Comparison of ENCODE assay signal across 8 cellular contexts in genomic region chr5:14145356-14146334, GRCh38. TPM values are rescaled to one million over a fixed set of nuclear protein-coding genes. Genes with fewer than 3 reads are reported as not detected.
DNase-seq lines count a peak whose midpoint lies in the region; ATAC-seq and TF ChIP-seq lines count a peak whose summit lies in the region.

No MANE protein-coding gene starts in this region.

- H3K27me3 Mint-ChIP-seq in HFFc6 (ENCODE audit: insufficient read depth) (peaks cover 8% of the 10 kb centered on the region), mesothelial cell of epicardium (ENCODE audit: low read depth) (no peaks in the 10 kb centered on the region)

- no peak for TF ChIP-seq CTCF in A673 (conservative IDR thresholded peaks at IDR 0.05; ENCODE audit: low read depth, low read length)
- no peak for TF ChIP-seq CTCF in HFFc6 (IDR thresholded peaks at IDR 0.05)
- no peak for TF ChIP-seq CTCF in mesothelial cell of epicardium (IDR thresholded peaks at IDR 0.05; ENCODE audit: unreplicated experiment)

- H3K27ac Mint-ChIP-seq in HFFc6 (peak overlapping the region; percentile 90), mesothelial cell of epicardium (peak overlapping the region; percentile 95)

- H3K36me3 Mint-ChIP-seq in HFFc6 (ENCODE audit: low read depth) (peaks cover 50% of the 10 kb centered on the region), mesothelial cell of epicardium (no peaks in the 10 kb centered on the region)

- peaks cover 35% of the 10 kb centered on the region for H3K4me1 ChIP-seq in A673 (ENCODE audit: insufficient read depth, low read length, poor library complexity, severe bottlenecking)

- H3K4me3 ChIP-seq in A673 (ENCODE audit: low read depth, low read length, poor library complexity, severe bottlenecking), result peak overlapping the region; percentile 96

- H3K9me3 Mint-ChIP-seq in HFFc6 (no peaks in the 10 kb centered on the region), mesothelial cell of epicardium (no peaks in the 10 kb centered on the region)

- BruUV-seq in A673 (replicated peaks; lab: Mats Ljungman, UMichigan), result no TSS peak

- CTCF ChIA-PET in A673 (lab: Charles Lee), result interaction anchor here (1.0 kb wide), 1 partner anchor 11 kb away, joined by 3 read pairs; no protein-coding TSS in a partner anchor

- H3K4me3 Mint-ChIP-seq in HFFc6, result peak overlapping the region; percentile 92
- peak overlapping the region; percentile 80 for H3K4me3 Mint-ChIP-seq in mesothelial cell of epicardium

- ATAC-seq in HG03280 (IDR thresholded peaks at IDR 0.05; ENCODE audit: unreplicated experiment), result no peak

- no peaks in the 10 kb centered on the region for H3K9me3 ChIP-seq in A673 (ENCODE audit: low read depth, low read length, poor library complexity, severe bottlenecking)

- no peak overlapping the region for H3K27ac ChIP-seq in A673 (ENCODE audit: low read depth, low read length, poor library complexity, severe bottlenecking)

- H3K27me3 ChIP-seq in A673 (replicated peaks; ENCODE audit: insufficient read depth, low read depth, low read length, poor library complexity), result no peaks in the 10 kb centered on the region

- H3K36me3 ChIP-seq in A673 (ENCODE audit: insufficient read depth, low read length, poor library complexity, severe bottlenecking), result no peaks in the 10 kb centered on the region

- POLR2A ChIA-PET in A673 (lab: Charles Lee; ENCODE audit: low non-redundant PET), result no interaction called here

- DNase-seq in A673 (ENCODE audit: low spot score) (no peak), HFFc6 (no peak), cerebellar cortex (ENCODE audit: low spot score) (peak; percentile 52), mesothelial cell of epicardium (ENCODE audit: low spot score in 2 of 2, unreplicated experiment in 2 of 2) (no peak), dedifferentiated amniotic fluid mesenchymal stem cell (ENCODE audit: extremely low spot score) (no peak), globus pallidus (ENCODE audit: low spot score) (no peak), DMS 273 treated with DMSO at 0.1 percent for 48 hours (lab: John Stamatoyannopoulos, UW) (no peak)

- H3K4me1 Mint-ChIP-seq in HFFc6 (ENCODE audit: low read depth), result peaks cover 20% of the 10 kb centered on the region
- peaks cover 46% of the 10 kb centered on the region for H3K4me1 Mint-ChIP-seq in mesothelial cell of epicardium

- intact Hi-C loops in A673 (cut with micrococcal nuclease; ENCODE audit: unreplicated experiment), result no loop called here

RNA-seq across cellular contexts. Expression of gene TRIO, which starts 2.5 kb away (rescaled TPM):
- 99.8 and 105 TPM in 2 replicates for total RNA-seq in A673 (2021)
- total RNA-seq in HFFc6 (2021; fragmentation: NEBNext Ultra II Directional; extraction: Animal tissue kit (Norgen Biotek cat#: 25700)), result 100 to 1,000 TPM; 167 to 219 (median 190) TPM
- total RNA-seq in mesothelial cell of epicardium, result 190 to 209 TPM (median 200 TPM) in 3 replicates
